In the genomic region with DNA sequence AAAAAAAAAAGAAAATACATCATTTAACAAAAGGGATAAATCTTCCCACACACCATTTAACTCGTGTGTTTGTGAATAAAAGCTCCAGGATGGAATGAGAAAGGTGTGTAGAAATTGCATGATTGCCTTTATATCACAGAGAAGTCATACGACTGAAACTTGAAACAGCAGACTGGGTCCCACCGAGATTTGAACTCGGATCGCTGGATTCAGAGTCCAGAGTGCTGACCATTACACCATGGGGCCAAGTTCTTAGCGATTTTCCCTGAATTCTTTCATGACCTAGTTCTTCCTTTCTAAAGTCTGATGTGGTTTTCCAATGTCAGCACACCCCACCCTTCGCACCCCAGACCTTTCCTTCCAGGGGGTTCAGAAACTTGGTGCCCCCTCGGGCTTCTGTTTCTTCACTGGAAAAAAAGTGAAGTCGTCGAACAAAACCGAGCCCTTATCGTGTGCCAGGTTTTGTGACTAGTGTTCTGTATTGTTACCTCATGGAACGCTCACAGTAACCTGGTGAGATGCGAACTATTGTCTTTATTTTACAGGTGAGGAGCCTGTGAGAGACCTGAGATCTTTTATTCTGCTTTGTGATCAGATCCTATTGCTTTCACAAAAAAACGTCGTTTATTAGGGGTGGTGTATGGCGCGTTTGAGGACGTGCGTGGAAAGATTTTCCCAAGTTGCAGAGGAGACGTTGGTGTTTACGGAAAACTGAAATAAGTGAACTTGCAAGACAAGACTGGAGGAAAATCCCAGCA, we compare ENCODE assay signal across 1 cellular context.
A peak's percentile ranks its signal among the peaks of the same experiment; 100 is the strongest.
TF ChIP-seq lines count a peak whose summit lies in the region.

No MANE protein-coding gene starts in this region.

TF ChIP-seq in HEK293, 187 proteins besides CTCF, POLR2A, EP300 and RAD21 (continued from another document and continues in another):
- TF ChIP-seq ZNF707 (tag by site-specific recombination; IDR thresholded peaks at IDR 0.05), result no peak
- peak; percentile 70; the same call in 1 of the 2 replicates for TF ChIP-seq ZNF2 (tag by site-specific recombination; IDR thresholded peaks at IDR 0.05)
- no peak for TF ChIP-seq MEIS1 (CRISPR knock-in tag; IDR thresholded peaks at IDR 0.05; ENCODE audit: borderline replicate concordance)
- TF ChIP-seq ZNF23 (tag by site-specific recombination; IDR thresholded peaks at IDR 0.05; ENCODE audit: borderline replicate concordance), result no peak
- peak; percentile 60 for TF ChIP-seq ZEB2 (tag by site-specific recombination; IDR thresholded peaks at IDR 0.05)
- no peak for TF ChIP-seq ZNF274 (IDR thresholded peaks at IDR 0.05; ENCODE audit: low read length)
- TF ChIP-seq ZNF274 (tag by site-specific recombination; IDR thresholded peaks at IDR 0.05; ENCODE audit: borderline replicate concordance), result no peak
- TF ChIP-seq GLI2 (tag by site-specific recombination; IDR thresholded peaks at IDR 0.05; ENCODE audit: borderline replicate concordance, low read depth), result no peak
- TF ChIP-seq, protein P1, sequence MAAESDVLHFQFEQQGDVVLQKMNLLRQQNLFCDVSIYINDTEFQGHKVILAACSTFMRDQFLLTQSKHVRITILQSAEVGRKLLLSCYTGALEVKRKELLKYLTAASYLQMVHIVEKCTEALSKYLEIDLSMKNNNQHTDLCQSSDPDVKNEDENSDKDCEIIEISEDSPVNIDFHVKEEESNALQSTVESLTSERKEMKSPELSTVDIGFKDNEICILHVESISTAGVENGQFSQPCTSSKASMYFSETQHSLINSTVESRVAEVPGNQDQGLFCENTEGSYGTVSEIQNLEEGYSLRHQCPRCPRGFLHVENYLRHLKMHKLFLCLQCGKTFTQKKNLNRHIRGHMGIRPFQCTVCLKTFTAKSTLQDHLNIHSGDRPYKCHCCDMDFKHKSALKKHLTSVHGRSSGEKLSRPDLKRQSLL (tag by site-specific recombination; IDR thresholded peaks at IDR 0.05), result 0 out of 2 replicates have a peak, but pooled peaks have one; percentile 7
- no peak for TF ChIP-seq ZNF837 (tag by site-specific recombination; IDR thresholded peaks at IDR 0.05)
- TF ChIP-seq ZNF624 (tag by site-specific recombination; IDR thresholded peaks at IDR 0.05), result peak; percentile 76
- TF ChIP-seq GLI4 (tag by site-specific recombination; IDR thresholded peaks at IDR 0.05), result 0 out of 2 replicates have a peak, but pooled peaks have one; percentile 40
- peak; percentile 94 for TF ChIP-seq ZSCAN30 (tag by site-specific recombination; IDR thresholded peaks at IDR 0.05)
- no peak for TF ChIP-seq ZNF510 (tag by site-specific recombination; IDR thresholded peaks at IDR 0.05; ENCODE audit: insufficient replicate concordance)
- TF ChIP-seq TRIM28 (IDR thresholded peaks at IDR 0.05; ENCODE audit: borderline replicate concordance, low read length), result peak; percentile 59; the same call in 1 of the 2 replicates
- 0 out of 2 replicates have a peak, but pooled peaks have one; percentile 55 for TF ChIP-seq ZNF366 (tag by site-specific recombination; conservative IDR thresholded peaks at IDR 0.05)
- TF ChIP-seq ZNF394 (tag by site-specific recombination; IDR thresholded peaks at IDR 0.05; ENCODE audit: borderline replicate concordance), result peak; percentile 51; the same call in 1 of the 2 replicates
- TF ChIP-seq ZNF777 (tag by site-specific recombination; IDR thresholded peaks at IDR 0.05; ENCODE audit: borderline replicate concordance), result 0 out of 2 replicates have a peak, but pooled peaks have one; percentile 27
- TF ChIP-seq SALL2 (tag by site-specific recombination; IDR thresholded peaks at IDR 0.05; ENCODE audit: borderline replicate concordance), result 0 out of 2 replicates have a peak, but pooled peaks have one; percentile 54
- 0 out of 2 replicates have a peak, but pooled peaks have one; percentile 18 for TF ChIP-seq SP3 (tag by site-specific recombination; IDR thresholded peaks at IDR 0.05)
- TF ChIP-seq ZNF530 (tag by site-specific recombination; IDR thresholded peaks at IDR 0.05; ENCODE audit: low read depth), result no peak
- no peak for TF ChIP-seq ZNF626 (tag by site-specific recombination; IDR thresholded peaks at IDR 0.05)
- TF ChIP-seq ZNF768 (tag by site-specific recombination; IDR thresholded peaks at IDR 0.05), result peak; percentile 74; the same call in 1 of the 2 replicates
- peak; percentile 7; the same call in 1 of the 2 replicates for TF ChIP-seq GLIS1 (tag by site-specific recombination; IDR thresholded peaks at IDR 0.05)
- TF ChIP-seq, protein P2, sequence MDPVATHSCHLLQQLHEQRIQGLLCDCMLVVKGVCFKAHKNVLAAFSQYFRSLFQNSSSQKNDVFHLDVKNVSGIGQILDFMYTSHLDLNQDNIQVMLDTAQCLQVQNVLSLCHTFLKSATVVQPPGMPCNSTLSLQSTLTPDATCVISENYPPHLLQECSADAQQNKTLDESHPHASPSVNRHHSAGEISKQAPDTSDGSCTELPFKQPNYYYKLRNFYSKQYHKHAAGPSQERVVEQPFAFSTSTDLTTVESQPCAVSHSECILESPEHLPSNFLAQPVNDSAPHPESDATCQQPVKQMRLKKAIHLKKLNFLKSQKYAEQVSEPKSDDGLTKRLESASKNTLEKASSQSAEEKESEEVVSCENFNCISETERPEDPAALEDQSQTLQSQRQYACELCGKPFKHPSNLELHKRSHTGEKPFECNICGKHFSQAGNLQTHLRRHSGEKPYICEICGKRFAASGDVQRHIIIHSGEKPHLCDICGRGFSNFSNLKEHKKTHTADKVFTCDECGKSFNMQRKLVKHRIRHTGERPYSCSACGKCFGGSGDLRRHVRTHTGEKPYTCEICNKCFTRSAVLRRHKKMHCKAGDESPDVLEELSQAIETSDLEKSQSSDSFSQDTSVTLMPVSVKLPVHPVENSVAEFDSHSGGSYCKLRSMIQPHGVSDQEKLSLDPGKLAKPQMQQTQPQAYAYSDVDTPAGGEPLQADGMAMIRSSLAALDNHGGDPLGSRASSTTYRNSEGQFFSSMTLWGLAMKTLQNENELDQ (tag by site-specific recombination; IDR thresholded peaks at IDR 0.05; ENCODE audit: low read depth), result no peak
- no peak for TF ChIP-seq ZNF221 (tag by site-specific recombination; IDR thresholded peaks at IDR 0.05; ENCODE audit: borderline replicate concordance)
- TF ChIP-seq ZNF596 (tag by site-specific recombination; IDR thresholded peaks at IDR 0.05), result 0 out of 2 replicates have a peak, but pooled peaks have one; percentile 15
- no peak for TF ChIP-seq ZNF623 (tag by site-specific recombination; IDR thresholded peaks at IDR 0.05)
- TF ChIP-seq ZNF629 (tag by site-specific recombination; IDR thresholded peaks at IDR 0.05), result peak; percentile 89
- TF ChIP-seq, protein P3, sequence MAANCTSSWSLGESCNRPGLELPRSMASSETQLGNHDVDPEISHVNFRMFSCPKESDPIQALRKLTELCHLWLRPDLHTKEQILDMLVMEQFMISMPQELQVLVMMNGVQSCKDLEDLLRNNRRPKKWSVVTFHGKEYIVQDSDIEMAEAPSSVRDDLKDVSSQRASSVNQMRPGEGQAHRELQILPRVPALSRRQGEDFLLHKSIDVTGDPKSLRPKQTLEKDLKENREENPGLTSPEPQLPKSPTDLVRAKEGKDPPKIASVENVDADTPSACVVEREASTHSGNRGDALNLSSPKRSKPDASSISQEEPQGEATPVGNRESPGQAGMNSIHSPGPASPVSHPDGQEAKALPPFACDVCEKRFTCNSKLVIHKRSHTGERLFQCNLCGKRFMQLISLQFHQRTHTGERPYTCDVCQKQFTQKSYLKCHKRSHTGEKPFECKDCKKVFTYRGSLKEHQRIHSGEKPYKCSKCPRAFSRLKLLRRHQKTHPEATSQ (tag by site-specific recombination; IDR thresholded peaks at IDR 0.05), result peak; percentile 51; the same call in 1 of the 2 replicates
- TF ChIP-seq ZNF701 (tag by site-specific recombination; IDR thresholded peaks at IDR 0.05), result no peak
- peak; percentile 63; the same call in 1 of the 2 replicates for TF ChIP-seq ZNF391 (tag by site-specific recombination; IDR thresholded peaks at IDR 0.05; ENCODE audit: borderline replicate concordance, low read depth)
- TF ChIP-seq ZBTB48 (tag by site-specific recombination; IDR thresholded peaks at IDR 0.05), result no peak
- TF ChIP-seq ZNF112 (tag by site-specific recombination; IDR thresholded peaks at IDR 0.05), result no peak
- TF ChIP-seq, protein P4, sequence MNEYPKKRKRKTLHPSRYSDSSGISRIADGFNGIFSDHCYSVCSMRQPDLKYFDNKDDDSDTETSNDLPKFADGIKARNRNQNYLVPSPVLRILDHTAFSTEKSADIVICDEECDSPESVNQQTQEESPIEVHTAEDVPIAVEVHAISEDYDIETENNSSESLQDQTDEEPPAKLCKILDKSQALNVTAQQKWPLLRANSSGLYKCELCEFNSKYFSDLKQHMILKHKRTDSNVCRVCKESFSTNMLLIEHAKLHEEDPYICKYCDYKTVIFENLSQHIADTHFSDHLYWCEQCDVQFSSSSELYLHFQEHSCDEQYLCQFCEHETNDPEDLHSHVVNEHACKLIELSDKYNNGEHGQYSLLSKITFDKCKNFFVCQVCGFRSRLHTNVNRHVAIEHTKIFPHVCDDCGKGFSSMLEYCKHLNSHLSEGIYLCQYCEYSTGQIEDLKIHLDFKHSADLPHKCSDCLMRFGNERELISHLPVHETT (tag by site-specific recombination; IDR thresholded peaks at IDR 0.05), result peak; percentile 76; the same call in 1 of the 2 replicates
- TF ChIP-seq, protein P5, sequence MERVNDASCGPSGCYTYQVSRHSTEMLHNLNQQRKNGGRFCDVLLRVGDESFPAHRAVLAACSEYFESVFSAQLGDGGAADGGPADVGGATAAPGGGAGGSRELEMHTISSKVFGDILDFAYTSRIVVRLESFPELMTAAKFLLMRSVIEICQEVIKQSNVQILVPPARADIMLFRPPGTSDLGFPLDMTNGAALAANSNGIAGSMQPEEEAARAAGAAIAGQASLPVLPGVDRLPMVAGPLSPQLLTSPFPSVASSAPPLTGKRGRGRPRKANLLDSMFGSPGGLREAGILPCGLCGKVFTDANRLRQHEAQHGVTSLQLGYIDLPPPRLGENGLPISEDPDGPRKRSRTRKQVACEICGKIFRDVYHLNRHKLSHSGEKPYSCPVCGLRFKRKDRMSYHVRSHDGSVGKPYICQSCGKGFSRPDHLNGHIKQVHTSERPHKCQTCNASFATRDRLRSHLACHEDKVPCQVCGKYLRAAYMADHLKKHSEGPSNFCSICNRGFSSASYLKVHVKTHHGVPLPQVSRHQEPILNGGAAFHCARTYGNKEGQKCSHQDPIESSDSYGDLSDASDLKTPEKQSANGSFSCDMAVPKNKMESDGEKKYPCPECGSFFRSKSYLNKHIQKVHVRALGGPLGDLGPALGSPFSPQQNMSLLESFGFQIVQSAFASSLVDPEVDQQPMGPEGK (tag by site-specific recombination; IDR thresholded peaks at IDR 0.05), result peak; percentile 49
- no peak for TF ChIP-seq ZNF211 (tag by site-specific recombination; IDR thresholded peaks at IDR 0.05; ENCODE audit: low read depth)
- TF ChIP-seq, protein P6, sequence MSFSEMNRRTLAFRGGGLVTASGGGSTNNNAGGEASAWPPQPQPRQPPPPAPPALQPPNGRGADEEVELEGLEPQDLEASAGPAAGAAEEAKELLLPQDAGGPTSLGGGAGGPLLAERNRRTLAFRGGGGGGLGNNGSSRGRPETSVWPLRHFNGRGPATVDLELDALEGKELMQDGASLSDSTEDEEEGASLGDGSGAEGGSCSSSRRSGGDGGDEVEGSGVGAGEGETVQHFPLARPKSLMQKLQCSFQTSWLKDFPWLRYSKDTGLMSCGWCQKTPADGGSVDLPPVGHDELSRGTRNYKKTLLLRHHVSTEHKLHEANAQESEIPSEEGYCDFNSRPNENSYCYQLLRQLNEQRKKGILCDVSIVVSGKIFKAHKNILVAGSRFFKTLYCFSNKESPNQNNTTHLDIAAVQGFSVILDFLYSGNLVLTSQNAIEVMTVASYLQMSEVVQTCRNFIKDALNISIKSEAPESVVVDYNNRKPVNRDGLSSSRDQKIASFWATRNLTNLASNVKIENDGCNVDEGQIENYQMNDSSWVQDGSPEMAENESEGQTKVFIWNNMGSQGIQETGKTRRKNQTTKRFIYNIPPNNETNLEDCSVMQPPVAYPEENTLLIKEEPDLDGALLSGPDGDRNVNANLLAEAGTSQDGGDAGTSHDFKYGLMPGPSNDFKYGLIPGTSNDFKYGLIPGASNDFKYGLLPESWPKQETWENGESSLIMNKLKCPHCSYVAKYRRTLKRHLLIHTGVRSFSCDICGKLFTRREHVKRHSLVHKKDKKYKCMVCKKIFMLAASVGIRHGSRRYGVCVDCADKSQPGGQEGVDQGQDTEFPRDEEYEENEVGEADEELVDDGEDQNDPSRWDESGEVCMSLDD (tag by site-specific recombination; IDR thresholded peaks at IDR 0.05), result peak; percentile 71
- peak; percentile 53; the same call in 1 of the 2 replicates for TF ChIP-seq PRDM1 (tag by site-specific recombination; IDR thresholded peaks at IDR 0.05)
- peak; percentile 91 for TF ChIP-seq ZFP69B (tag by site-specific recombination; IDR thresholded peaks at IDR 0.05)
- peak; percentile 80; the same call in 1 of the 2 replicates for TF ChIP-seq BCL11B (tag by site-specific recombination; IDR thresholded peaks at IDR 0.05; ENCODE audit: low read depth)
- no peak for TF ChIP-seq EGR2 (tag by site-specific recombination; IDR thresholded peaks at IDR 0.05; ENCODE audit: low read depth)
- no peak for TF ChIP-seq ZNF175 (tag by site-specific recombination; IDR thresholded peaks at IDR 0.05)
- TF ChIP-seq ZFP37 (tag by site-specific recombination; IDR thresholded peaks at IDR 0.05), result no peak
- TF ChIP-seq ZNF660 (tag by site-specific recombination; IDR thresholded peaks at IDR 0.05), result peak; percentile 99
- TF ChIP-seq ZNF561 (tag by site-specific recombination; IDR thresholded peaks at IDR 0.05; ENCODE audit: borderline replicate concordance), result peak; percentile 84; the same call in 1 of the 2 replicates
- TF ChIP-seq ZBTB17 (tag by site-specific recombination; IDR thresholded peaks at IDR 0.05), result peak; percentile 71; the same call in 1 of the 2 replicates
- TF ChIP-seq, protein P7, sequence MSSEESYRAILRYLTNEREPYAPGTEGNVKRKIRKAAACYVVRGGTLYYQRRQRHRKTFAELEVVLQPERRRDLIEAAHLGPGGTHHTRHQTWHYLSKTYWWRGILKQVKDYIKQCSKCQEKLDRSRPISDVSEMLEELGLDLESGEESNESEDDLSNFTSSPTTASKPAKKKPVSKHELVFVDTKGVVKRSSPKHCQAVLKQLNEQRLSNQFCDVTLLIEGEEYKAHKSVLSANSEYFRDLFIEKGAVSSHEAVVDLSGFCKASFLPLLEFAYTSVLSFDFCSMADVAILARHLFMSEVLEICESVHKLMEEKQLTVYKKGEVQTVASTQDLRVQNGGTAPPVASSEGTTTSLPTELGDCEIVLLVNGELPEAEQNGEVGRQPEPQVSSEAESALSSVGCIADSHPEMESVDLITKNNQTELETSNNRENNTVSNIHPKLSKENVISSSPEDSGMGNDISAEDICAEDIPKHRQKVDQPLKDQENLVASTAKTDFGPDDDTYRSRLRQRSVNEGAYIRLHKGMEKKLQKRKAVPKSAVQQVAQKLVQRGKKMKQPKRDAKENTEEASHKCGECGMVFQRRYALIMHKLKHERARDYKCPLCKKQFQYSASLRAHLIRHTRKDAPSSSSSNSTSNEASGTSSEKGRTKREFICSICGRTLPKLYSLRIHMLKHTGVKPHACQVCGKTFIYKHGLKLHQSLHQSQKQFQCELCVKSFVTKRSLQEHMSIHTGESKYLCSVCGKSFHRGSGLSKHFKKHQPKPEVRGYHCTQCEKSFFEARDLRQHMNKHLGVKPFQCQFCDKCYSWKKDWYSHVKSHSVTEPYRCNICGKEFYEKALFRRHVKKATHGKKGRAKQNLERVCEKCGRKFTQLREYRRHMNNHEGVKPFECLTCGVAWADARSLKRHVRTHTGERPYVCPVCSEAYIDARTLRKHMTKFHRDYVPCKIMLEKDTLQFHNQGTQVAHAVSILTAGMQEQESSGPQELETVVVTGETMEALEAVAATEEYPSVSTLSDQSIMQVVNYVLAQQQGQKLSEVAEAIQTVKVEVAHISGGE (tag by site-specific recombination; conservative IDR thresholded peaks at IDR 0.05; ENCODE audit: low read depth), result no peak
- TF ChIP-seq MZF1 (tag by site-specific recombination; IDR thresholded peaks at IDR 0.05; ENCODE audit: borderline replicate concordance), result peak; percentile 24; the same call in 1 of the 2 replicates
